ENCODE assay signal across 2 cellular contexts in genomic region chr2:14543284-14543683, GRCh38.
TF ChIP-seq lines count a peak whose summit lies in the region.

No MANE protein-coding gene starts in this region.

TF ChIP-seq in IMR-90, 13 proteins besides CTCF, POLR2A, EP300 and RAD21 (continued from another document):
- no peak for TF ChIP-seq RCOR1 (IDR thresholded peaks at IDR 0.05; ENCODE audit: insufficient replicate concordance, low read length)
- no peak for TF ChIP-seq FOS (IDR thresholded peaks at IDR 0.05; ENCODE audit: low read depth, low read length)
- no peak for TF ChIP-seq USF2 (IDR thresholded peaks at IDR 0.05; ENCODE audit: low read depth, low read length)
- no peak for TF ChIP-seq RFX5 (IDR thresholded peaks at IDR 0.05; ENCODE audit: low read depth, low read length)
- no peak for TF ChIP-seq ELK1 (IDR thresholded peaks at IDR 0.05; ENCODE audit: borderline replicate concordance, low read depth, low read length)
- TF ChIP-seq MAFK (IDR thresholded peaks at IDR 0.05; ENCODE audit: low read depth, low read length), result no peak
- no peak for TF ChIP-seq CHD1 (IDR thresholded peaks at IDR 0.05; ENCODE audit: low read depth, low read length)
- no peak for TF ChIP-seq CEBPB (IDR thresholded peaks at IDR 0.05; ENCODE audit: low read depth, low read length)
- TF ChIP-seq MAZ (IDR thresholded peaks at IDR 0.05; ENCODE audit: borderline replicate concordance, low read depth, low read length), result no peak
- no peak for TF ChIP-seq SMC3 (IDR thresholded peaks at IDR 0.05; ENCODE audit: low read depth, low read length)
TF ChIP-seq in IMR-90: peak in this region for 0.

TF ChIP-seq in WTC11, 78 proteins besides CTCF, POLR2A, EP300 and RAD21:
- TF ChIP-seq ZNF512 (CRISPR knock-in tag; IDR thresholded peaks at IDR 0.05; ENCODE audit: borderline replicate concordance), result no peak
- TF ChIP-seq NR2C2 (CRISPR knock-in tag; IDR thresholded peaks at IDR 0.05), result no peak
- no peak for TF ChIP-seq NR1H2 (CRISPR knock-in tag; IDR thresholded peaks at IDR 0.05)
- TF ChIP-seq OVOL2 (CRISPR knock-in tag; IDR thresholded peaks at IDR 0.05; ENCODE audit: borderline replicate concordance), result no peak
- no peak for TF ChIP-seq ZNF396 (CRISPR knock-in tag; IDR thresholded peaks at IDR 0.05; ENCODE audit: borderline replicate concordance)
- TF ChIP-seq MXD4 (CRISPR knock-in tag; IDR thresholded peaks at IDR 0.05; ENCODE audit: borderline replicate concordance), result no peak
- no peak for TF ChIP-seq TP53 (CRISPR knock-in tag; IDR thresholded peaks at IDR 0.05)
- no peak for TF ChIP-seq MAX (CRISPR knock-in tag; IDR thresholded peaks at IDR 0.05)
- TF ChIP-seq CBFB (CRISPR knock-in tag; IDR thresholded peaks at IDR 0.05; ENCODE audit: low read depth), result no peak
- no peak for TF ChIP-seq NFYB (CRISPR knock-in tag; conservative IDR thresholded peaks at IDR 0.05; ENCODE audit: low read depth)
- TF ChIP-seq AR (CRISPR knock-in tag; IDR thresholded peaks at IDR 0.05), result no peak
- TF ChIP-seq FOXJ3 (CRISPR knock-in tag; IDR thresholded peaks at IDR 0.05; ENCODE audit: borderline replicate concordance), result no peak
- TF ChIP-seq PREB (CRISPR knock-in tag; IDR thresholded peaks at IDR 0.05; ENCODE audit: borderline replicate concordance), result no peak
- no peak for TF ChIP-seq ZBTB43 (CRISPR knock-in tag; IDR thresholded peaks at IDR 0.05)
- TF ChIP-seq NR3C1 (CRISPR knock-in tag; conservative IDR thresholded peaks at IDR 0.05; ENCODE audit: low read depth), result no peak
- TF ChIP-seq RELA (CRISPR knock-in tag; IDR thresholded peaks at IDR 0.05; ENCODE audit: borderline replicate concordance), result no peak
- no peak for TF ChIP-seq RORB (CRISPR knock-in tag; IDR thresholded peaks at IDR 0.05)
- TF ChIP-seq ZNF138 (CRISPR knock-in tag; conservative IDR thresholded peaks at IDR 0.05), result no peak
TF ChIP-seq in WTC11: peak in this region for 0.
